In the genomic region with DNA sequence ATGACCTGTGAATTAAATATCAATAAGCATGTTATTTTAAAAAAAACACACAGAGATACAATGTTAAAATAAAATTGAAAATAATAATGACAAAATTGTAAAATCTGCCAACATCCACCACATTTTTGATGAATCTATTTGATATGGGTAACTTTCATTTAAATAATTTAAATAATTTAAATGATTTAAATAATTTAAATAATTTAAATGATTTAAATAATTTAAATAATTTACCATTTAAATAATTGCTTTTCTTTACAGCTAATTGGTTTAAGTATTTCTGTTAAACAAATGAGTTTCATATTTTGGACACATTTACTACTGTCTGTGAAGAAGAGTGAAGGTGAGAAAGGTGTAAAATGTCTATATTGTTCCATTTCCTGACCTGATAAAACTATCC, we compare ENCODE assay signal across 33 cellular contexts. TPM values are rescaled to one million over a fixed set of nuclear protein-coding genes. Genes with fewer than 3 reads are reported as not detected.
"Had no signal": no experiment of that assay in that cellular context is flagged by ENCODE, and none has a peak within 500 bp of the region (broad histone marks: within the 10 kb centered on the region; RNA-seq: fewer than 3 reads in every experiment).

No MANE protein-coding gene starts in this region.

- DNase-seq: activated B cell treated with CpG ODN at 0.5 μM for 24 hours; activated CD4-positive, alpha-beta T cell treated with anti-CD3 and anti-CD28 coated beads for 48 hours; activated CD4-positive, alpha-beta T cell treated with anti-CD3 and anti-CD28 coated beads, Interleukin-2, amount 50 U/mL, for 1 hour; activated CD4-positive, alpha-beta T cell treated with anti-CD3 and anti-CD28 coated beads, Interleukin-2, amount 50 U/mL, for 48 hours; activated CD8-positive, alpha-beta memory T cell treated with anti-CD3 and anti-CD28 coated beads for 24 hours; activated CD8-positive, alpha-beta T cell treated with anti-CD3 and anti-CD28 coated beads for 36 hours; activated gamma-delta T cell; activated naive CD4-positive, alpha-beta T cell; activated naive CD4-positive, alpha-beta T cell treated with anti-CD3 and anti-CD28 coated beads, Interleukin-2, amount 10 ng/mL, durations not matched to agents 7 days and 5 days; activated naive CD8-positive, alpha-beta T cell treated with anti-CD3 and anti-CD28 coated beads, Interleukin-2, amount 10 ng/mL, durations not matched to agents 7 days and 5 days; activated T-cell treated with anti-CD3 and anti-CD28 coated beads, Interleukin-2, amount 50 U/mL, for 48 hours; central memory CD4-positive, alpha-beta T cell; cerebellar nuclear complex; dorsolateral prefrontal cortex; effector memory CD4-positive, alpha-beta T cell; endodermal cell; erythroblast; foreskin keratinocyte; T-helper 2 cell had no signal

- ATAC-seq: activated CD4-positive, CD25-positive, alpha-beta regulatory T cell treated with anti-CD3 and anti-CD28 coated beads, Interleukin-2, amount 50 U/mL, for 24 hours; activated CD8-positive, alpha-beta T cell treated with anti-CD3 and anti-CD28 coated beads for 36 hours; activated naive CD4-positive, alpha-beta T cell treated with anti-CD3 and anti-CD28 coated beads, Interleukin-2, amount 50 U/mL, for 72 hours; foreskin keratinocyte; gastroesophageal sphincter had no signal

- H3K4me3 ChIP-seq: ascending aorta, breast epithelium, cardiac muscle cell, coronary artery, dorsolateral prefrontal cortex, esophagus muscularis mucosa, gastroesophageal sphincter had no signal

- H3K36me3 ChIP-seq: ascending aorta, breast epithelium, cardiac muscle cell, esophagus muscularis mucosa, gastroesophageal sphincter had no signal

- H3K4me1 ChIP-seq: ascending aorta, breast epithelium, esophagus muscularis mucosa, foreskin keratinocyte, gastroesophageal sphincter had no signal

- H3K4me3 Mint-ChIP-seq: activated B cell treated with CpG ODN at 0.5 μM for 24 hours; activated CD8-positive, alpha-beta T cell treated with anti-CD3 and anti-CD28 coated beads for 36 hours; activated naive CD4-positive, alpha-beta T cell treated with anti-CD3 and anti-CD28 coated beads, Interleukin-2, amount 10 ng/mL, durations not matched to agents 7 days and 5 days; activated naive CD8-positive, alpha-beta T cell treated with anti-CD3 and anti-CD28 coated beads, Interleukin-2, amount 10 ng/mL, durations not matched to agents 7 days and 5 days; activated T-helper 1 cell treated with anti-CD3 and anti-CD28 coated beads, Interleukin-12 subunit alpha, Interleukin-12 subunit beta, Interleukin-2, Interleukin-4 antibody, amounts not matched to agents 30 ng/mL and 10 ng/mL and 1 ng/mL, durations not matched to agents 14 hours and 24 hours and 36 hours; brain; dendritic cell treated with granulocyte-macrophage colony-stimulating factor and Interleukin-4, amounts not matched to agents 40 ng/mL and 50 ng/mL, for 4 days; endodermal cell had no signal

- H3K36me3 Mint-ChIP-seq: activated naive CD4-positive, alpha-beta T cell treated with anti-CD3 and anti-CD28 coated beads, Interleukin-2, amount 10 ng/mL, durations not matched to agents 7 days and 5 days; activated naive CD4-positive, alpha-beta T cell treated with anti-CD3 and anti-CD28 coated beads, Interleukin-2, amount 50 U/mL, for 72 hours; activated naive CD8-positive, alpha-beta T cell treated with anti-CD3 and anti-CD28 coated beads, Interleukin-2, amount 10 ng/mL, durations not matched to agents 7 days and 5 days; brain had no signal

- H3K27ac Mint-ChIP-seq: activated B cell treated with CpG ODN at 0.5 μM for 24 hours; activated CD8-positive, alpha-beta T cell treated with anti-CD3 and anti-CD28 coated beads for 36 hours; activated naive CD4-positive, alpha-beta T cell treated with anti-CD3 and anti-CD28 coated beads, Interleukin-2, amount 10 ng/mL, durations not matched to agents 7 days and 5 days; activated naive CD4-positive, alpha-beta T cell treated with anti-CD3 and anti-CD28 coated beads, Interleukin-2, amount 50 U/mL, for 72 hours; activated naive CD8-positive, alpha-beta T cell treated with anti-CD3 and anti-CD28 coated beads, Interleukin-2, amount 10 ng/mL, durations not matched to agents 7 days and 5 days; activated T-helper 1 cell treated with anti-CD3 and anti-CD28 coated beads, Interleukin-12 subunit alpha, Interleukin-12 subunit beta, Interleukin-2, Interleukin-4 antibody, amounts not matched to agents 30 ng/mL and 10 ng/mL and 1 ng/mL, durations not matched to agents 14 hours and 24 hours and 36 hours; brain; dendritic cell treated with granulocyte-macrophage colony-stimulating factor and Interleukin-4, amounts not matched to agents 40 ng/mL and 50 ng/mL, for 4 days; endodermal cell had no signal

- H3K9me3 ChIP-seq: ascending aorta, breast epithelium, gastroesophageal sphincter had no signal

- H3K4me1 Mint-ChIP-seq: activated B cell treated with CpG ODN at 0.5 μM for 24 hours; activated naive CD4-positive, alpha-beta T cell treated with anti-CD3 and anti-CD28 coated beads, Interleukin-2, amount 10 ng/mL, durations not matched to agents 7 days and 5 days; activated naive CD8-positive, alpha-beta T cell treated with anti-CD3 and anti-CD28 coated beads, Interleukin-2, amount 10 ng/mL, durations not matched to agents 7 days and 5 days; brain; endodermal cell had no signal

- H3K27ac ChIP-seq: ascending aorta, breast epithelium, cardiac muscle cell, coronary artery, dorsolateral prefrontal cortex, esophagus muscularis mucosa, foreskin keratinocyte, gastroesophageal sphincter, VCaP had no signal

- H3K9me3 Mint-ChIP-seq: activated T-helper 1 cell treated with anti-CD3 and anti-CD28 coated beads, Interleukin-12 subunit alpha, Interleukin-12 subunit beta, Interleukin-2, Interleukin-4 antibody, amounts not matched to agents 30 ng/mL and 10 ng/mL and 1 ng/mL, durations not matched to agents 14 hours and 24 hours and 36 hours; dendritic cell treated with granulocyte-macrophage colony-stimulating factor and Interleukin-4, amounts not matched to agents 40 ng/mL and 50 ng/mL, for 4 days; endodermal cell had no signal

- H3K27me3 ChIP-seq: ascending aorta, breast epithelium, cardiac muscle cell, dorsolateral prefrontal cortex, esophagus muscularis mucosa, foreskin keratinocyte, gastroesophageal sphincter had no signal

- H3K27me3 Mint-ChIP-seq: activated B cell treated with CpG ODN at 0.5 μM for 24 hours; activated CD8-positive, alpha-beta T cell treated with anti-CD3 and anti-CD28 coated beads for 36 hours; activated naive CD4-positive, alpha-beta T cell treated with anti-CD3 and anti-CD28 coated beads, Interleukin-2, amount 10 ng/mL, durations not matched to agents 7 days and 5 days; activated naive CD8-positive, alpha-beta T cell treated with anti-CD3 and anti-CD28 coated beads, Interleukin-2, amount 10 ng/mL, durations not matched to agents 7 days and 5 days; dendritic cell treated with granulocyte-macrophage colony-stimulating factor and Interleukin-4, amounts not matched to agents 40 ng/mL and 50 ng/mL, for 4 days had no signal

RNA-seq across cellular contexts. Expression of a gene that starts 22.1 kb away (rescaled TPM):
- total RNA-seq: activated B cell treated with CpG ODN at 0.5 μM for 24 hours; activated CD8-positive, alpha-beta T cell treated with anti-CD3 and anti-CD28 coated beads for 36 hours; activated naive CD4-positive, alpha-beta T cell treated with anti-CD3 and anti-CD28 coated beads, Interleukin-2, amount 50 U/mL, for 72 hours; activated naive CD8-positive, alpha-beta T cell treated with anti-CD3 and anti-CD28 coated beads, Interleukin-2, amount 10 ng/mL, durations not matched to agents 7 days and 5 days; activated T-helper 1 cell treated with anti-CD3 and anti-CD28 coated beads, Interleukin-12 subunit alpha, Interleukin-12 subunit beta, Interleukin-2, Interleukin-4 antibody, amounts not matched to agents 30 ng/mL and 10 ng/mL and 1 ng/mL, durations not matched to agents 14 hours and 24 hours and 36 hours; ascending aorta; breast epithelium; cardiac muscle cell; endodermal cell; esophagus muscularis mucosa; foreskin keratinocyte; glomerular endothelial cell; T-helper 1 cell treated with Interleukin-12 subunit alpha and Interleukin-12 subunit beta and Interleukin-4 antibody, amounts not matched to agents 30 ng/mL and 1 ng/mL, for 36 hours had no signal
- polyA plus RNA-seq: cardiac muscle cell, foreskin keratinocyte had no signal
